Comparison of ENCODE assay signal across 9 cellular contexts in genomic region chr9:118931941-118932340, GRCh38.
"Had no signal": no experiment of that assay in that cellular context is flagged by ENCODE, and none has a peak within 500 bp of the region (broad histone marks: within the 10 kb centered on the region; RNA-seq: fewer than 3 reads in every experiment).

No MANE protein-coding gene starts in this region.

- FAIRE-seq: H1, HepG2 had no signal

- H3K27ac ChIP-seq: HL-60 had no signal

- H3K4me1 Mint-ChIP-seq: IgD-negative memory B cell had no signal

- H3K36me3 Mint-ChIP-seq: IgD-negative memory B cell had no signal

- H3K4me1 ChIP-seq: HAP-1 had no signal

- H3K36me3 ChIP-seq: HAP-1 had no signal

- H3K9me3 Mint-ChIP-seq: GM23338, HFFc6 had no signal

- DNase-seq: H7, HFFc6 had no signal

- H3K4me3 ChIP-seq: GM23338, HAP-1 had no signal

- H3K4me3 Mint-ChIP-seq: GM23338, HFFc6, IgD-negative memory B cell had no signal

- H3K27ac Mint-ChIP-seq: GM23338, HFFc6, IgD-negative memory B cell had no signal

- H3K9me3 ChIP-seq: HAP-1 had no signal

- ATAC-seq: GM23338, HCT116, HepG2 had no signal

- H3K27me3 Mint-ChIP-seq: IgD-negative memory B cell had no signal
